ENCODE assay signal across 8 cellular contexts in genomic region chr5:172833691-172834569, GRCh38. TPM values are rescaled to one million over a fixed set of nuclear protein-coding genes. Genes with fewer than 3 reads are reported as not detected.
DNase-seq lines count a peak whose midpoint lies in the region; TF ChIP-seq lines count a peak whose summit lies in the region.

ERGIC1 (plus strand) TSS chr5:172834251; CDS start chr5:172834414, 163 bp downstream.

- H3K4me1 Mint-ChIP-seq in H9, result peaks cover 27 to 31% of the 10 kb centered on the region in 2 experiments

- no peak within 1 kb of the TSS for H3K23ac ChIP-seq in H9 (ENCODE audit: insufficient read length, low read depth, low read length)

- H3K36me3 ChIP-seq in MG63 (peaks cover 36% of the 10 kb centered on the region), right atrium auricular region (no peaks in the 10 kb centered on the region), prostate gland (no peaks in the 10 kb centered on the region), vagina (no peaks in the 10 kb centered on the region)

- POLR2A ChIA-PET in GM10248 (lab: Yijun Ruan, JAX), result interaction anchor here (1.6 kb wide), 1 partner anchor 63 kb away, joined by 8 read pairs; the partner anchor contains the start of gene DUSP1

- H3K14ac ChIP-seq in H9 (ENCODE audit: insufficient read depth, low read length), result peak within 1 kb of the TSS; percentile 74

- DNase-seq in GM10248 (ENCODE audit: extremely low spot score) (peak; percentile 92), H9 (peak; percentile 88), MG63 (peak; percentile 95), anterior cingulate cortex (lab: John Stamatoyannopoulos, UW) (peak in 56 of 58 donors; percentile 27 to 90 (median 77)), right atrium auricular region (ENCODE audit: low spot score) (peak; percentile 84), prostate gland (ENCODE audit: low spot score) (peak; percentile 71), vagina (ENCODE audit: extremely low spot score in 2 of 2) (no peak)

- peak; percentile 71 for TF ChIP-seq POLR2A in prostate gland (IDR thresholded peaks at IDR 0.05)
- peak in 1 of 2 donors; percentile 56 for TF ChIP-seq POLR2A in vagina (IDR thresholded peaks at IDR 0.05)

- no peak within 1 kb of the TSS for H2BK15ac ChIP-seq in H9 (ENCODE audit: low read depth, low read length)

- H3K4me1 ChIP-seq in H9 (ENCODE audit: insufficient read depth, low read length) (peaks cover 7% of the 10 kb centered on the region; the same call in 1 of the 2 replicates), right atrium auricular region (peaks cover 0 to 37% of the 10 kb centered on the region in 2 donors), prostate gland (replicated peaks) (peaks cover 20% of the 10 kb centered on the region), vagina (peaks cover 44% of the 10 kb centered on the region)

- no peaks in the 10 kb centered on the region for H3K9me3 ChIP-seq in H9 (ENCODE audit: control insufficient read depth, low read depth, low read length)
- no peaks in the 10 kb centered on the region for H3K9me3 ChIP-seq in MG63
- H3K9me3 ChIP-seq in right atrium auricular region, result no peaks in the 10 kb centered on the region
- H3K9me3 ChIP-seq in prostate gland, result no peaks in the 10 kb centered on the region
- H3K9me3 ChIP-seq in vagina, result no peaks in the 10 kb centered on the region

- CTCF ChIA-PET in GM10248 (lab: Yijun Ruan, JAX), result interaction anchor here (1.0 kb wide), 1 partner anchor 14 kb away, joined by 3 read pairs; no protein-coding TSS in a partner anchor

- peak within 1 kb of the TSS; percentile 70 for H3K18ac ChIP-seq in H9 (ENCODE audit: insufficient read length, low read depth, low read length)

- H3K27ac Mint-ChIP-seq in H9, result peak within 1 kb of the TSS; percentile 92 to 98 (median 95)

- H3K4ac ChIP-seq in H9 (ENCODE audit: low read depth, low read length), result no peak within 1 kb of the TSS

- H3K79me2 ChIP-seq in H9 (ENCODE audit: insufficient read depth, low read length), result peaks cover 18% of the 10 kb centered on the region; the same call in 1 of the 2 replicates

- H3K9ac ChIP-seq in H9 (ENCODE audit: extremely low read depth, insufficient read length, low read length), result peak within 1 kb of the TSS; percentile 52

- peaks cover 3% of the 10 kb centered on the region for H3K79me1 ChIP-seq in H9 (ENCODE audit: insufficient read depth, low read depth, low read length, poor library complexity, severe bottlenecking)

- H3K4me3 Mint-ChIP-seq in H9, result peak within 1 kb of the TSS; percentile 84 to 90

- no peaks in the 10 kb centered on the region for H3K23me2 ChIP-seq in H9 (ENCODE audit: insufficient read length, low read depth, low read length, poor library complexity, severe bottlenecking)

- WGBS in H9 (ENCODE audit: extremely low coverage, insufficient read length, low lambda C conversion rate), result no CpG with 5 or more reads among the region's 66 CpGs
- WGBS in prostate gland, result 3% methylated on average over 42 of the region's 66 CpGs

- H3K4me3 ChIP-seq in MG63 (peak within 1 kb of the TSS; percentile 78), right atrium auricular region (peak within 1 kb of the TSS; percentile 84 to 94), prostate gland (peak within 1 kb of the TSS; percentile 89 to 98), vagina (peak within 1 kb of the TSS; percentile 89 to 95)

- peaks cover 0 to 11% (median 6%) of the 10 kb centered on the region in 3 experiments; a peak in 3 of 7 replicates for H3K36me3 Mint-ChIP-seq in H9 (ENCODE audit: insufficient read depth in 1 of 3, low read depth in 3 of 3)

- H4K20me1 ChIP-seq in H9 (ENCODE audit: control insufficient read depth, insufficient read depth, insufficient read length), result peaks cover 2% of the 10 kb centered on the region

- H3K4me2 ChIP-seq in H9 (ENCODE audit: insufficient read depth, insufficient read length, low read length), result peak within 1 kb of the TSS; percentile 45

- H3K9me3 Mint-ChIP-seq in H9, result no peaks in the 10 kb centered on the region

- H4K91ac ChIP-seq in H9 (ENCODE audit: insufficient read length, low read depth, low read length), result no peak within 1 kb of the TSS

- intact Hi-C loops in T-helper 2 cell treated with Interferon-gamma antibody and Interleukin-4, amounts not matched to agents 100 ng/mL and 5 ng/mL, for 36 hours (cut with micrococcal nuclease), result loop anchor here (1.0 to 10.0 kb wide), 5 partner anchors 27 to 221 kb away; partner anchors contain the start of gene CREBRF
- intact Hi-C loops in prostate gland (cut with DNase I), result no loop called here
- intact Hi-C loops in vagina (cut with DNase I), result no loop called here

- H2AK5ac ChIP-seq in H9 (ENCODE audit: insufficient read length, low read length), result no peak within 1 kb of the TSS

- H3T11ph ChIP-seq in H9 (ENCODE audit: low read length), result no peak within 1 kb of the TSS

- H4K8ac ChIP-seq in H9 (replicated peaks; ENCODE audit: insufficient read length, low read depth, low read length), result no peak within 1 kb of the TSS

- no peaks in the 10 kb centered on the region; the same call in 1 of the 2 replicates for H3K27me3 Mint-ChIP-seq in H9 (ENCODE audit: low read depth)

- H4K5ac ChIP-seq in H9 (ENCODE audit: insufficient read length, low read depth, low read length), result no peak within 1 kb of the TSS

- peak within 1 kb of the TSS; percentile 47 for H2BK12ac ChIP-seq in H9 (ENCODE audit: insufficient read length, low read depth, low read length)

- H3K27ac ChIP-seq in H9 (ENCODE audit: insufficient read length, low read depth, low read length) (peak within 1 kb of the TSS; percentile 4), right atrium auricular region (peak within 1 kb of the TSS; percentile 80 to 86), prostate gland (peak within 1 kb of the TSS; percentile 91 to 96), vagina (peak within 1 kb of the TSS; percentile 91)

- no peak within 1 kb of the TSS for H3K56ac ChIP-seq in H9 (ENCODE audit: insufficient read length, low read depth, low read length)

- no peak within 1 kb of the TSS for H2BK20ac ChIP-seq in H9 (ENCODE audit: low read depth, low read length, poor library complexity, severe bottlenecking)

- no peak within 1 kb of the TSS for H2BK120ac ChIP-seq in H9 (ENCODE audit: low read depth, low read length, poor library complexity, severe bottlenecking)

- TF ChIP-seq CTCF in GM10248 (IDR thresholded peaks at IDR 0.05; ENCODE audit: control extremely low read depth, extremely low read depth, low read depth, missing control alignments) (no peak), H9 (conservative IDR thresholded peaks at IDR 0.05) (no peak), right atrium auricular region (IDR thresholded peaks at IDR 0.05) (no peak), prostate gland (IDR thresholded peaks at IDR 0.05) (no peak), vagina (IDR thresholded peaks at IDR 0.05) (no peak)

- H2AFZ ChIP-seq in H9 (ENCODE audit: low read length), result no peak within 1 kb of the TSS

- no peak within 1 kb of the TSS for H2BK5ac ChIP-seq in H9 (ENCODE audit: insufficient read length, low read length)

- H3K27me3 ChIP-seq in H9 (ENCODE audit: insufficient read depth, low read length) (no peaks in the 10 kb centered on the region), MG63 (no peaks in the 10 kb centered on the region), right atrium auricular region (no peaks in the 10 kb centered on the region), prostate gland (replicated peaks; ENCODE audit: insufficient read depth) (no peaks in the 10 kb centered on the region), vagina (no peaks in the 10 kb centered on the region)

RNA-seq across cellular contexts. Expression of gene ERGIC1, which starts in this region (rescaled TPM):
- 74.2 and 77.0 TPM in 2 replicates for total RNA-seq in H9 (2021)
- total RNA-seq in MG63 (2014; rRNA removed; shearing (Covaris generic); ENCODE audit: low replicate concordance), result 65.6 and 98.8 TPM in 2 replicates
- total RNA-seq in T-helper 2 cell treated with Interferon-gamma antibody and Interleukin-4, amounts not matched to agents 100 ng/mL and 5 ng/mL, for 36 hours, result 40.2 and 41.3 TPM in 2 replicates
- total RNA-seq in right atrium auricular region, result 100 to 1,000 TPM in 1 of 2 donors, 10 to 100 TPM in 1; 70.7 to 113 TPM
- total RNA-seq in prostate gland, result 100 to 1,000 TPM; 228 to 380 TPM
- total RNA-seq in vagina, result 97.2 TPM

Comparison
In these comparisons a context has a peak if more than half of its experiments do, and no peak if none do; other contexts are left out.
1. DNase-seq: peak in GM10248 (single experiment), H9 (single experiment), MG63 (single experiment), anterior cingulate cortex (56 of 58), right atrium auricular region (single experiment) and prostate gland (single experiment); none in vagina (0 of 2).
2. H3K27ac ChIP-seq: peak in every context shown above with its lines; median percentile 94 in prostate gland; 91 in vagina; 83 in right atrium auricular region; 4 in H9.
3. Peak in every context shown above with its lines, with median percentiles within 50 percentile points of each other: H3K4me3 ChIP-seq.